ENCODE assay signal across 1 cellular context in the genomic region with DNA sequence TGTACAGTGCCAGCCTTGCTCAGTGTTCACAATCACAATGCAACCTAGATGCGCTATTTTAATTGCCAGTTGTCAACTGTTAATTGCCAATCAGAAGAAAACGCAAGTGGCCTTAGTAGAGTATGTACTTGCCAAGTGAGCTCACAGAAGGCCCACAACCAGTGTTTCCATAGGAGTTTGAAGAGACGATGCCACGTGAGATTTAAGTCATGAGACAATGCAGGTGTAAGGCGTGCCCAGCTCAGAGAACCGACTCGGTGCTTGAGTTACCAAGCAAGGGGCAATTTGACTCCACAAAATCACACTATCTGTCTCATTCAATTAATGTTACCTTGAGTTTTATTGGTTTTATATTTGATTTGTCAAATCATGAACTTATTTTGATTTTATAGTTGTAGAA.
TF ChIP-seq lines count a peak whose summit lies in the region.

No MANE protein-coding gene starts in this region.

TF ChIP-seq in WTC11, 78 proteins besides CTCF, POLR2A, EP300 and RAD21 (continued from another document):
- TF ChIP-seq, protein P1, sequence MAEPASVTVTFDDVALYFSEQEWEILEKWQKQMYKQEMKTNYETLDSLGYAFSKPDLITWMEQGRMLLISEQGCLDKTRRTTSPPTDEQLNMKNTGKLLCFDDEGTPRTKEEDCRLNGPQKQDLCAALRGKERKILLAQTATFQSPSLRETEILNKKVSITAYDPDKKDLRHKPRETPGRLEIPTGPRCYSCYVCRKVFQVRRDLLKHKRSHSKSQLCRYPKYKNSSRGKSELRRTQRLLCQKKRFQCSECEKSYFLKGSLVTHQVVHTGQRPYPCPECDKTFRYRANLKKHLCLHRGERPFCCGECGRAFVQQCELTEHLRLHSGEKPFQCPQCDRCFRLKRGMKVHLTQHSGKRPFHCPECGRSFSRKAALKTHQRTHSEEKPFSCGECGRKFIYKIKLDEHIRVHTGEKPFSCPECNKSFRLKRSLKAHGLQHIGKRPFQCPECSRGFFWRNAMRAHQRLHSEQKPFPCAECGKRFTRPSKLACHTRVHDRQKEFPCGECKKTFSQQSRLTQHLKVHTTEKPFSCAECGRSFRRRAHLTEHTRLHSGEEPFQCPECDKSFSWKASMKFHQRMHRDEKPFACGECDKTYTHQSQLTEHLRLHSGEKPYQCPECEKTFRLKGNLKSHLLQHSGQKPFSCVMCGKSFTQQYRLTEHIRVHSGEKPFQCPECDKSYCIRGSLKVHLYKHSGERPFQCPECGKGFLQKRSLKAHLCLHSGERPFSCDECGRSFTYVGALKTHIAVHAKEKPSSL (CRISPR knock-in tag; conservative IDR thresholded peaks at IDR 0.05): no peak
- no peak for TF ChIP-seq NFE2L1 (CRISPR knock-in tag; IDR thresholded peaks at IDR 0.05)
- TF ChIP-seq, protein P2, sequence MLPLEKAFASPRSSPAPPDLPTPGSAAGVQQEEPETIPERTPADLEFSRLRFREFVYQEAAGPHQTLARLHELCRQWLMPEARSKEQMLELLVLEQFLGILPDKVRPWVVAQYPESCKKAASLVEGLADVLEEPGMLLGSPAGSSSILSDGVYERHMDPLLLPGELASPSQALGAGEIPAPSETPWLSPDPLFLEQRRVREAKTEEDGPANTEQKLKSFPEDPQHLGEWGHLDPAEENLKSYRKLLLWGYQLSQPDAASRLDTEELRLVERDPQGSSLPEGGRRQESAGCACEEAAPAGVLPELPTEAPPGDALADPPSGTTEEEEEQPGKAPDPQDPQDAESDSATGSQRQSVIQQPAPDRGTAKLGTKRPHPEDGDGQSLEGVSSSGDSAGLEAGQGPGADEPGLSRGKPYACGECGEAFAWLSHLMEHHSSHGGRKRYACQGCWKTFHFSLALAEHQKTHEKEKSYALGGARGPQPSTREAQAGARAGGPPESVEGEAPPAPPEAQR (CRISPR knock-in tag; IDR thresholded peaks at IDR 0.05): no peak
- no peak for TF ChIP-seq SP1 (CRISPR knock-in tag; conservative IDR thresholded peaks at IDR 0.05)
- no peak for TF ChIP-seq NFATC4 (CRISPR knock-in tag; IDR thresholded peaks at IDR 0.05)
- TF ChIP-seq CREB1 (CRISPR knock-in tag; IDR thresholded peaks at IDR 0.05): no peak
- TF ChIP-seq ATF1 (CRISPR knock-in tag; IDR thresholded peaks at IDR 0.05): no peak
- no peak for TF ChIP-seq ZNF671 (CRISPR knock-in tag; IDR thresholded peaks at IDR 0.05)
- TF ChIP-seq, protein P3, sequence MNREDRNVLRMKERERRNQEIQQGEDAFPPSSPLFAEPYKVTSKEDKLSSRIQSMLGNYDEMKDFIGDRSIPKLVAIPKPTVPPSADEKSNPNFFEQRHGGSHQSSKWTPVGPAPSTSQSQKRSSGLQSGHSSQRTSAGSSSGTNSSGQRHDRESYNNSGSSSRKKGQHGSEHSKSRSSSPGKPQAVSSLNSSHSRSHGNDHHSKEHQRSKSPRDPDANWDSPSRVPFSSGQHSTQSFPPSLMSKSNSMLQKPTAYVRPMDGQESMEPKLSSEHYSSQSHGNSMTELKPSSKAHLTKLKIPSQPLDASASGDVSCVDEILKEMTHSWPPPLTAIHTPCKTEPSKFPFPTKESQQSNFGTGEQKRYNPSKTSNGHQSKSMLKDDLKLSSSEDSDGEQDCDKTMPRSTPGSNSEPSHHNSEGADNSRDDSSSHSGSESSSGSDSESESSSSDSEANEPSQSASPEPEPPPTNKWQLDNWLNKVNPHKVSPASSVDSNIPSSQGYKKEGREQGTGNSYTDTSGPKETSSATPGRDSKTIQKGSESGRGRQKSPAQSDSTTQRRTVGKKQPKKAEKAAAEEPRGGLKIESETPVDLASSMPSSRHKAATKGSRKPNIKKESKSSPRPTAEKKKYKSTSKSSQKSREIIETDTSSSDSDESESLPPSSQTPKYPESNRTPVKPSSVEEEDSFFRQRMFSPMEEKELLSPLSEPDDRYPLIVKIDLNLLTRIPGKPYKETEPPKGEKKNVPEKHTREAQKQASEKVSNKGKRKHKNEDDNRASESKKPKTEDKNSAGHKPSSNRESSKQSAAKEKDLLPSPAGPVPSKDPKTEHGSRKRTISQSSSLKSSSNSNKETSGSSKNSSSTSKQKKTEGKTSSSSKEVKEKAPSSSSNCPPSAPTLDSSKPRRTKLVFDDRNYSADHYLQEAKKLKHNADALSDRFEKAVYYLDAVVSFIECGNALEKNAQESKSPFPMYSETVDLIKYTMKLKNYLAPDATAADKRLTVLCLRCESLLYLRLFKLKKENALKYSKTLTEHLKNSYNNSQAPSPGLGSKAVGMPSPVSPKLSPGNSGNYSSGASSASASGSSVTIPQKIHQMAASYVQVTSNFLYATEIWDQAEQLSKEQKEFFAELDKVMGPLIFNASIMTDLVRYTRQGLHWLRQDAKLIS (CRISPR knock-in tag; IDR thresholded peaks at IDR 0.05; ENCODE audit: borderline replicate concordance): no peak
- TF ChIP-seq, protein P4, sequence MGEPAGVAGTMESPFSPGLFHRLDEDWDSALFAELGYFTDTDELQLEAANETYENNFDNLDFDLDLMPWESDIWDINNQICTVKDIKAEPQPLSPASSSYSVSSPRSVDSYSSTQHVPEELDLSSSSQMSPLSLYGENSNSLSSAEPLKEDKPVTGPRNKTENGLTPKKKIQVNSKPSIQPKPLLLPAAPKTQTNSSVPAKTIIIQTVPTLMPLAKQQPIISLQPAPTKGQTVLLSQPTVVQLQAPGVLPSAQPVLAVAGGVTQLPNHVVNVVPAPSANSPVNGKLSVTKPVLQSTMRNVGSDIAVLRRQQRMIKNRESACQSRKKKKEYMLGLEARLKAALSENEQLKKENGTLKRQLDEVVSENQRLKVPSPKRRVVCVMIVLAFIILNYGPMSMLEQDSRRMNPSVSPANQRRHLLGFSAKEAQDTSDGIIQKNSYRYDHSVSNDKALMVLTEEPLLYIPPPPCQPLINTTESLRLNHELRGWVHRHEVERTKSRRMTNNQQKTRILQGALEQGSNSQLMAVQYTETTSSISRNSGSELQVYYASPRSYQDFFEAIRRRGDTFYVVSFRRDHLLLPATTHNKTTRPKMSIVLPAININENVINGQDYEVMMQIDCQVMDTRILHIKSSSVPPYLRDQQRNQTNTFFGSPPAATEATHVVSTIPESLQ (CRISPR knock-in tag; IDR thresholded peaks at IDR 0.05): no peak
- TF ChIP-seq, protein P5, sequence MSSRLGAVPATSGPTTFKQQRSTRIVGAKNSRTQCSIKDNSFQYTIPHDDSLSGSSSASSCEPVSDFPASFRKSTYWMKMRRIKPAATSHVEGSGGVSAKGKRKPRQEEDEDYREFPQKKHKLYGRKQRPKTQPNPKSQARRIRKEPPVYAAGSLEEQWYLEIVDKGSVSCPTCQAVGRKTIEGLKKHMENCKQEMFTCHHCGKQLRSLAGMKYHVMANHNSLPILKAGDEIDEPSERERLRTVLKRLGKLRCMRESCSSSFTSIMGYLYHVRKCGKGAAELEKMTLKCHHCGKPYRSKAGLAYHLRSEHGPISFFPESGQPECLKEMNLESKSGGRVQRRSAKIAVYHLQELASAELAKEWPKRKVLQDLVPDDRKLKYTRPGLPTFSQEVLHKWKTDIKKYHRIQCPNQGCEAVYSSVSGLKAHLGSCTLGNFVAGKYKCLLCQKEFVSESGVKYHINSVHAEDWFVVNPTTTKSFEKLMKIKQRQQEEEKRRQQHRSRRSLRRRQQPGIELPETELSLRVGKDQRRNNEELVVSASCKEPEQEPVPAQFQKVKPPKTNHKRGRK (CRISPR knock-in tag; IDR thresholded peaks at IDR 0.05; ENCODE audit: borderline replicate concordance): no peak
